18 cellular contexts compared by ENCODE assay signal in genomic region chr3:33221241-33221640, GRCh38.
DNase-seq lines count a peak whose midpoint lies in the region.
"Had no signal": no experiment of that assay in that cellular context is flagged by ENCODE, and none has a peak within 500 bp of the region (broad histone marks: within the 10 kb centered on the region; RNA-seq: fewer than 3 reads in every experiment).

No MANE protein-coding gene starts in this region.

- DNase-seq in COLO829 (ENCODE audit: low spot score) (peak; percentile 42), epidermal melanocyte (ENCODE audit: insufficient read length, low spot score) (peak; percentile 22), KG1 (lab: John Stamatoyannopoulos, UW) (no peak), DMS153 treated with DMSO at 0.1 percent for 48 hours (lab: John Stamatoyannopoulos, UW; ENCODE audit: unreplicated experiment) (no peak)
- no peak for DNase-seq in activated CD8-positive, alpha-beta memory T cell treated with anti-CD3 and anti-CD28 coated beads, Interleukin-2, amount 50 U/mL, for 4 hours
- DNase-seq: 8988T; BE2C; C1 segment of cervical spinal cord; Caco-2; Calu3; CD4-positive, alpha-beta memory T cell; CD4-positive, CD25-positive, alpha-beta regulatory T cell; CD8-positive, alpha-beta memory T cell; DMS53; DMS79; DND-41; EL; GDM1 had no signal

Comparison
In these comparisons a context has a peak if more than half of its experiments do, and no peak if none do; other contexts are left out.
1. DNase-seq: peak in COLO829 (single experiment) and epidermal melanocyte (single experiment); none in activated CD8-positive, alpha-beta memory T cell treated with anti-CD3 and anti-CD28 coated beads, Interleukin-2, amount 50 U/mL, for 4 hours (single experiment), KG1 (single experiment) and DMS153 treated with DMSO at 0.1 percent for 48 hours (single experiment).